In genomic region chr3:46429671-46430070, GRCh38 we compare ENCODE assay signal across 18 cellular contexts. TPM values are rescaled to one million over a fixed set of nuclear protein-coding genes. Genes with fewer than 3 reads are reported as not detected.
DNase-seq lines count a peak whose midpoint lies in the region; ATAC-seq, FAIRE-seq and TF ChIP-seq lines count a peak whose summit lies in the region.
"Had no signal": no experiment of that assay in that cellular context is flagged by ENCODE, and none has a peak within 500 bp of the region (broad histone marks: within the 10 kb centered on the region; RNA-seq: fewer than 3 reads in every experiment).

No MANE protein-coding gene starts in this region.

- TF ChIP-seq POLR2A in suprapubic skin (IDR thresholded peaks at IDR 0.05), result no peak

- H2AFZ ChIP-seq in PC-9, result no peak overlapping the region

- no peak overlapping the region for H3K27ac Mint-ChIP-seq in HFFc6

- peaks cover 20% of the 10 kb centered on the region for H3K27me3 Mint-ChIP-seq in HFFc6 (ENCODE audit: insufficient read depth)

- DNase-seq in PC-9 (no peak), bronchial epithelial cell (ENCODE audit: low read depth) (peak; percentile 88), islet precursor cell (peak; percentile 37), suprapubic skin (ENCODE audit: low spot score in 2 of 2) (no peak), HFFc6 (no peak), NCI-H526 (lab: John Stamatoyannopoulos, UW) (no peak)
- DNase-seq: ACHN; DMS53; H7; Kasumi-1; NCI-H1105; NCI-H1694; NCI-H2227 treated with DMSO at 0.1 percent for 48 hours; NCI-H524 treated with DMSO at 0.1 percent for 48 hours; NK-92 treated with Interleukin-12 subunit alpha and Interleukin-12 subunit beta, amount 100 ng/mL, for 24 hours had no signal

- H3K27me3 ChIP-seq in PC-9 (ENCODE audit: insufficient read depth, low read depth) (no peaks in the 10 kb centered on the region), bronchial epithelial cell (ENCODE audit: control insufficient read depth, insufficient read depth, low read length) (no peaks in the 10 kb centered on the region), suprapubic skin (no peaks in the 10 kb centered on the region)

- peaks cover 17% of the 10 kb centered on the region for H3K9me3 Mint-ChIP-seq in HFFc6

- H3K4me1 ChIP-seq in PC-9 (replicated peaks; ENCODE audit: insufficient read depth) (peaks cover 81% of the 10 kb centered on the region), suprapubic skin (peaks cover 19% of the 10 kb centered on the region)

- no peak for TF ChIP-seq EP300 in suprapubic skin (IDR thresholded peaks at IDR 0.05)

- H3K4me3 Mint-ChIP-seq in HFFc6, result no peak overlapping the region

- H3F3A ChIP-seq in PC-9 (ENCODE audit: insufficient read depth, low read depth), result peaks cover 64% of the 10 kb centered on the region

- peaks cover 8% of the 10 kb centered on the region for H3K36me3 Mint-ChIP-seq in HFFc6 (ENCODE audit: low read depth)

- FAIRE-seq in bronchial epithelial cell (lab: Jason Lieb, UNC), result peak; percentile 77

- TF ChIP-seq CTCF in PC-9 (conservative IDR thresholded peaks at IDR 0.05) (no peak), bronchial epithelial cell (IDR thresholded peaks at IDR 0.05; ENCODE audit: insufficient read depth, low read length, severe bottlenecking) (no peak), suprapubic skin (IDR thresholded peaks at IDR 0.05) (no peak), HFFc6 (IDR thresholded peaks at IDR 0.05) (no peak)

- intact Hi-C loops in PC-9 (cut with micrococcal nuclease; ENCODE audit: unreplicated experiment), result no loop called here

- WGBS in suprapubic skin, result 59% methylated on average over 5 of the region's 5 CpGs

- H3K9me3 ChIP-seq in PC-9 (ENCODE audit: insufficient read depth, low read depth) (no peaks in the 10 kb centered on the region), suprapubic skin (no peaks in the 10 kb centered on the region)

- H3K4me1 Mint-ChIP-seq in HFFc6 (ENCODE audit: low read depth), result peaks cover 14% of the 10 kb centered on the region

- POLR2A ChIA-PET in PC-9 (lab: Charles Lee; ENCODE audit: unreplicated experiment), result no interaction called here

- no peak for ATAC-seq in HG03521 (IDR thresholded peaks at IDR 0.05; ENCODE audit: unreplicated experiment)

- no peaks in the 10 kb centered on the region for H4K20me1 ChIP-seq in PC-9 (ENCODE audit: insufficient read depth)

- H3K36me3 ChIP-seq in PC-9 (ENCODE audit: low read depth), result peaks cover 12% of the 10 kb centered on the region; the same call in 1 of the 2 replicates
- no peaks in the 10 kb centered on the region for H3K36me3 ChIP-seq in bronchial epithelial cell (ENCODE audit: control insufficient read depth, insufficient read depth, low read length)
- H3K36me3 ChIP-seq in suprapubic skin, result no peaks in the 10 kb centered on the region

- H3K9me2 ChIP-seq in PC-9 (ENCODE audit: insufficient read depth), result no peaks in the 10 kb centered on the region

- CTCF ChIA-PET in PC-9 (lab: Charles Lee), result interaction anchor here (0.6 to 1.1 kb wide), 4 partner anchors 15 to 201 kb away, joined by 3 to 9 read pairs (median 4); no protein-coding TSS in a partner anchor

- no TSS peak for BruUV-seq in PC-9 (replicated peaks; lab: Mats Ljungman, UMichigan)

- peak overlapping the region; percentile 56 for H3K4me3 ChIP-seq in PC-9
- H3K4me3 ChIP-seq in bronchial epithelial cell (ENCODE audit: low read depth, low read length), result no peak overlapping the region
- H3K4me3 ChIP-seq in suprapubic skin, result no peak overlapping the region

- peaks cover 14% of the 10 kb centered on the region for H3K79me2 ChIP-seq in PC-9 (ENCODE audit: low read depth)

- H3K4me2 ChIP-seq in PC-9, result peak overlapping the region; percentile 74

- H3K27ac ChIP-seq in PC-9 (peak overlapping the region; percentile 90), suprapubic skin (peak overlapping the region; percentile 71)

RNA-seq across cellular contexts. Expression of gene CCRL2, which starts 22.6 kb away (rescaled TPM):
- total RNA-seq in PC-9 (2021), result 1.2 TPM in 2 replicates
- 0.13 and 0.26 TPM in 2 replicates for total RNA-seq in bronchial epithelial cell
- 1 to 10 TPM in 2 of 4 donors, under 1 TPM in 2; 0.59 to 1.4 (median 0.99) TPM for total RNA-seq in suprapubic skin
- under 1 TPM in 2 of 6 experiments, not detected in 4; 0.12 to 0.21 TPM for total RNA-seq in HFFc6 (2021; fragmentation: NEBNext Ultra II Directional; extraction: Animal tissue kit (Norgen Biotek cat#: 25700))
- total RNA-seq: H7 had no signal

RNA-seq across cellular contexts. Expression of gene LTF, which starts 35.0 kb away (rescaled TPM):
- not detected in 2 replicates for total RNA-seq in PC-9 (2021)
- total RNA-seq in bronchial epithelial cell, result under 0.01 TPM in 1 of 2 replicates, not detected in the other
- total RNA-seq in suprapubic skin, result 1 to 10 TPM; 2.3 to 8.6 (median 3.7) TPM
- total RNA-seq in HFFc6 (2021; fragmentation: NEBNext Ultra II Directional; extraction: Animal tissue kit (Norgen Biotek cat#: 25700)), result under 1 TPM in 1 of 6 experiments, not detected in 5; 0.40 TPM
- total RNA-seq: H7, OCI-LY7 had no signal

RNA-seq across cellular contexts. Expression of gene CCR5, which starts 58.9 kb away (rescaled TPM):
- total RNA-seq in PC-9 (2021) (not detected in 2 replicates), bronchial epithelial cell (not detected in 2 replicates), suprapubic skin (1 to 10 TPM in 1 of 4 donors, under 1 TPM in 1, not detected in 2; 0.34 to 1.3 TPM)
- not detected for total RNA-seq in HFFc6 (2021; fragmentation: NEBNext Ultra II Directional; extraction: Animal tissue kit (Norgen Biotek cat#: 25700))
- total RNA-seq: H7, HT-29, OCI-LY7 had no signal

Comparison
In these comparisons a context has a peak if more than half of its experiments do, and no peak if none do; other contexts are left out.
1. DNase-seq: peak in bronchial epithelial cell (single experiment) and islet precursor cell (single experiment); none in PC-9 (0 of 2), suprapubic skin (0 of 2), HFFc6 (single experiment) and NCI-H526 (0 of 2).